1 cellular context compared by ENCODE assay signal in genomic region chrX:41481264-41482109, GRCh38.
TF ChIP-seq lines count a peak whose summit lies in the region.

No MANE protein-coding gene starts in this region.

TF ChIP-seq in H1, 55 proteins besides CTCF, POLR2A, EP300 and RAD21:
- TF ChIP-seq HDAC6 (IDR thresholded peaks at IDR 0.05; ENCODE audit: low read depth, low read length) (no peak), TAF7 (optimal IDR thresholded peaks at IDR 0.05; ENCODE audit: borderline replicate concordance, low read depth, low read length) (no peak), CBX8 (IDR thresholded peaks at IDR 0.05; ENCODE audit: borderline replicate concordance, low read depth, low read length) (no peak), ZNF274 (IDR thresholded peaks at IDR 0.05; ENCODE audit: borderline replicate concordance, extremely low read depth, low read length) (no peak), KDM5A (IDR thresholded peaks at IDR 0.05; ENCODE audit: low read length) (no peak), CHD2 (IDR thresholded peaks at IDR 0.05; ENCODE audit: low read length) (no peak), CEBPB (IDR thresholded peaks at IDR 0.05; ENCODE audit: low read depth, low read length) (no peak), BRCA1 (IDR thresholded peaks at IDR 0.05; ENCODE audit: low read depth, low read length) (no peak), SP4 (IDR thresholded peaks at IDR 0.05; ENCODE audit: low read length) (no peak), GTF2F1 (IDR thresholded peaks at IDR 0.05; ENCODE audit: borderline replicate concordance, low read depth, low read length) (no peak), POU5F1 (IDR thresholded peaks at IDR 0.05; ENCODE audit: low read depth, low read length) (no peak), SUZ12 (IDR thresholded peaks at IDR 0.05; ENCODE audit: low read length) (no peak), MAX (IDR thresholded peaks at IDR 0.05) (no peak), TBP (IDR thresholded peaks at IDR 0.05; ENCODE audit: low read depth, low read length) (no peak), E2F6 (IDR thresholded peaks at IDR 0.05) (no peak), GABPA (IDR thresholded peaks at IDR 0.05; ENCODE audit: borderline replicate concordance, insufficient read depth, low read length) (no peak), JUND (IDR thresholded peaks at IDR 0.05; ENCODE audit: low read length) (no peak), SIN3A (conservative IDR thresholded peaks at IDR 0.05 in 1 of 2, IDR thresholded peaks at IDR 0.05 in 1 of 2; ENCODE audit: low read depth in 1 of 2, low read length in 2 of 2) (no peak), CHD7 (IDR thresholded peaks at IDR 0.05; ENCODE audit: insufficient replicate concordance, low read length) (no peak)
